1 cellular context compared by ENCODE assay signal in the genomic region with DNA sequence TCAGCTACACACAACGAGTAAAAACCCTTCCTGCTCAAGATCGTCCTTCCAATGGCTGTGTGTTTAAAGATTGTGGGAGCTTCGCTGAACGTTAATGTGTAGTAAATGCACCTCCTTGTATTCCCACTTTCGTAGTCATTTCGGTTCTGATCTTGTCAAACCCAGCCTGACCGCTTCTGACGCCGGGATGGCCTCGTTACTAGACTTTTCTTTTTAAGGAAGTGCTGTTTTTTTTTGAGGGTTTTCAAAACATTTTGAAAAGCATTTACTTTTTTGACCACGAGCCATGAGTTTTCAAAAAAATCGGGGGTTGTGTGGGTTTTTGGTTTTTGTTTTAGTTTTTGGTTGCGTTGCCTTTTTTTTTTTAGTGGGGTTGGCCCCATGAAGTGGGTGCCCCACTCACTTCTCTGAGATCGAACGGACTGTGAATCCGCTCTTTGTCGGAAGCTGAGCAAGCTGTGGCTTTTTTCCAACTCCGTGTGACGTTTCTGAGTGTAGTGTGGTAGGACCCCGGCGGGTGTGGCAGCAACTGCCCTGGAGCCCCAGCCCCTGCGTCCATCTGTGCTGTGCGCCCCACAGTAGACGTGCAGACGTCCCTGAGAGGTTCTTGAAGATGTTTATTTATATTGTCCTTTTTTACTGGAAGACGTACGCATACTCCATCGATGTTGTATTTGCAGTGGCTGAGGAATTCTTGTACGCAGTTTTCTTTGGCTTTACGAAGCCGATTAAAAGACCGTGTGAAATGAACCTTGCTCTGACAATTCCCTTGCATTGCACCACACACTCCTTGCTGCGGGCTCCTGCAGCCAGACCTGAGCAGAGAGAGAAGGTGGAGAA.
TF ChIP-seq lines count a peak whose summit lies in the region.

No MANE protein-coding gene starts in this region.

TF ChIP-seq in GM23338, 12 proteins besides CTCF, POLR2A, EP300 and RAD21 (continued from another document):
- TF ChIP-seq, protein P1, sequence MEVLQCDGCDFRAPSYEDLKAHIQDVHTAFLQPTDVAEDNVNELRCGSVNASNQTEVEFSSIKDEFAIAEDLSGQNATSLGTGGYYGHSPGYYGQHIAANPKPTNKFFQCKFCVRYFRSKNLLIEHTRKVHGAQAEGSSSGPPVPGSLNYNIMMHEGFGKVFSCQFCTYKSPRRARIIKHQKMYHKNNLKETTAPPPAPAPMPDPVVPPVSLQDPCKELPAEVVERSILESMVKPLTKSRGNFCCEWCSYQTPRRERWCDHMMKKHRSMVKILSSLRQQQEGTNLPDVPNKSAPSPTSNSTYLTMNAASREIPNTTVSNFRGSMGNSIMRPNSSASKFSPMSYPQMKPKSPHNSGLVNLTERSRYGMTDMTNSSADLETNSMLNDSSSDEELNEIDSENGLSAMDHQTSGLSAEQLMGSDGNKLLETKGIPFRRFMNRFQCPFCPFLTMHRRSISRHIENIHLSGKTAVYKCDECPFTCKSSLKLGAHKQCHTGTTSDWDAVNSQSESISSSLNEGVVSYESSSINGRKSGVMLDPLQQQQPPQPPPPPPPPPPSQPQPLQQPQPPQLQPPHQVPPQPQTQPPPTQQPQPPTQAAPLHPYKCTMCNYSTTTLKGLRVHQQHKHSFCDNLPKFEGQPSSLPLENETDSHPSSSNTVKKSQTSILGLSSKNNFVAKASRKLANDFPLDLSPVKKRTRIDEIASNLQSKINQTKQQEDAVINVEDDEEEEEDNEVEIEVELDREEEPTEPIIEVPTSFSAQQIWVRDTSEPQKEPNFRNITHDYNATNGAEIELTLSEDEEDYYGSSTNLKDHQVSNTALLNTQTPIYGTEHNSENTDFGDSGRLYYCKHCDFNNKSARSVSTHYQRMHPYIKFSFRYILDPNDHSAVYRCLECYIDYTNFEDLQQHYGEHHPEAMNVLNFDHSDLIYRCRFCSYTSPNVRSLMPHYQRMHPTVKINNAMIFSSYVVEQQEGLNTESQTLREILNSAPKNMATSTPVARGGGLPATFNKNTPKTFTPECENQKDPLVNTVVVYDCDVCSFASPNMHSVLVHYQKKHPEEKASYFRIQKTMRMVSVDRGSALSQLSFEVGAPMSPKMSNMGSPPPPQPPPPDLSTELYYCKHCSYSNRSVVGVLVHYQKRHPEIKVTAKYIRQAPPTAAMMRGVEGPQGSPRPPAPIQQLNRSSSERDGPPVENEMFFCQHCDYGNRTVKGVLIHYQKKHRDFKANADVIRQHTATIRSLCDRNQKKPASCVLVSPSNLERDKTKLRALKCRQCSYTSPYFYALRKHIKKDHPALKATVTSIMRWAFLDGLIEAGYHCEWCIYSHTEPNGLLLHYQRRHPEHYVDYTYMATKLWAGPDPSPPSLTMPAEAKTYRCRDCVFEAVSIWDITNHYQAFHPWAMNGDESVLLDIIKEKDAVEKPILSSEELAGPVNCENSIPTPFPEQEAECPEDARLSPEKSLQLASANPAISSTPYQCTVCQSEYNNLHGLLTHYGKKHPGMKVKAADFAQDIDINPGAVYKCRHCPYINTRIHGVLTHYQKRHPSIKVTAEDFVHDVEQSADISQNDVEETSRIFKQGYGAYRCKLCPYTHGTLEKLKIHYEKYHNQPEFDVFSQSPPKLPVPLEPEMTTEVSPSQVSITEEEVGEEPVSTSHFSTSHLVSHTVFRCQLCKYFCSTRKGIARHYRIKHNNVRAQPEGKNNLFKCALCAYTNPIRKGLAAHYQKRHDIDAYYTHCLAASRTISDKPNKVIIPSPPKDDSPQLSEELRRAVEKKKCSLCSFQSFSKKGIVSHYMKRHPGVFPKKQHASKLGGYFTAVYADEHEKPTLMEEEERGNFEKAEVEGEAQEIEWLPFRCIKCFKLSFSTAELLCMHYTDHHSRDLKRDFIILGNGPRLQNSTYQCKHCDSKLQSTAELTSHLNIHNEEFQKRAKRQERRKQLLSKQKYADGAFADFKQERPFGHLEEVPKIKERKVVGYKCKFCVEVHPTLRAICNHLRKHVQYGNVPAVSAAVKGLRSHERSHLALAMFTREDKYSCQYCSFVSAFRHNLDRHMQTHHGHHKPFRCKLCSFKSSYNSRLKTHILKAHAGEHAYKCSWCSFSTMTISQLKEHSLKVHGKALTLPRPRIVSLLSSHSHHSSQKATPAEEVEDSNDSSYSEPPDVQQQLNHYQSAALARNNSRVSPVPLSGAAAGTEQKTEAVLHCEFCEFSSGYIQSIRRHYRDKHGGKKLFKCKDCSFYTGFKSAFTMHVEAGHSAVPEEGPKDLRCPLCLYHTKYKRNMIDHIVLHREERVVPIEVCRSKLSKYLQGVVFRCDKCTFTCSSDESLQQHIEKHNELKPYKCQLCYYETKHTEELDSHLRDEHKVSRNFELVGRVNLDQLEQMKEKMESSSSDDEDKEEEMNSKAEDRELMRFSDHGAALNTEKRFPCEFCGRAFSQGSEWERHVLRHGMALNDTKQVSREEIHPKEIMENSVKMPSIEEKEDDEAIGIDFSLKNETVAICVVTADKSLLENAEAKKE (CRISPR knock-in tag; IDR thresholded peaks at IDR 0.05): no peak
